In genomic region chr10:100349087-100349486, GRCh38 we compare ENCODE assay signal across 8 cellular contexts. TPM values are rescaled to one million over a fixed set of nuclear protein-coding genes. Genes with fewer than 3 reads are reported as not detected.
A peak's percentile ranks its signal among the peaks of the same experiment; 100 is the strongest.
DNase-seq lines count a peak whose midpoint lies in the region; ATAC-seq and TF ChIP-seq lines count a peak whose summit lies in the region.

No MANE protein-coding gene starts in this region.

- TF ChIP-seq CTCF in tibial nerve (IDR thresholded peaks at IDR 0.05), result no peak

- peak overlapping the region; percentile 88 for H3K4me3 ChIP-seq in iPS-18a (ENCODE audit: low read length)
- H3K4me3 ChIP-seq in tibial nerve, result peak overlapping the region in 2 of 4 donors; percentile 68 to 91

- H3K4me1 ChIP-seq in iPS-18a (ENCODE audit: control insufficient read depth, low read depth, low read length), result peaks cover 40% of the 10 kb centered on the region
- peaks cover 0 to 63% (median 4%) of the 10 kb centered on the region in 4 donors for H3K4me1 ChIP-seq in tibial nerve

- H3K4me3 Mint-ChIP-seq in activated naive CD4-positive, alpha-beta T cell treated with anti-CD3 and anti-CD28 coated beads, Interleukin-2, amount 10 ng/mL, durations not matched to agents 7 days and 5 days, result peak overlapping the region; percentile 99

- no peaks in the 10 kb centered on the region for H3K9me3 Mint-ChIP-seq in activated naive CD4-positive, alpha-beta T cell treated with anti-CD3 and anti-CD28 coated beads, Interleukin-2, amount 10 ng/mL, durations not matched to agents 7 days and 5 days
- no peaks in the 10 kb centered on the region for H3K9me3 Mint-ChIP-seq in activated naive CD4-positive, alpha-beta T cell treated with anti-CD3 and anti-CD28 coated beads, Interleukin-2, amount 50 U/mL, for 72 hours

- peaks cover 77% of the 10 kb centered on the region for H3K4me1 Mint-ChIP-seq in activated naive CD4-positive, alpha-beta T cell treated with anti-CD3 and anti-CD28 coated beads, Interleukin-2, amount 10 ng/mL, durations not matched to agents 7 days and 5 days

- H3K36me3 ChIP-seq in iPS-18a (ENCODE audit: control insufficient read depth, low read depth, low read length) (peaks cover 59% of the 10 kb centered on the region), tibial nerve (peaks cover 0 to 32% (median 0%) of the 10 kb centered on the region in 3 donors)

- 48 to 56% methylated on average over 5 of the region's 5 CpGs for WGBS in tibial nerve, 2 donors

- TF ChIP-seq EP300 in tibial nerve (IDR thresholded peaks at IDR 0.05), result no peak

- no peaks in the 10 kb centered on the region for H3K27me3 ChIP-seq in iPS-18a (ENCODE audit: control insufficient read depth, insufficient read depth, low read length)
- H3K27me3 ChIP-seq in tibial nerve, result peaks cover 0 to 4% of the 10 kb centered on the region in 2 donors

- peaks cover 66% of the 10 kb centered on the region for H3K36me3 Mint-ChIP-seq in activated naive CD4-positive, alpha-beta T cell treated with anti-CD3 and anti-CD28 coated beads, Interleukin-2, amount 10 ng/mL, durations not matched to agents 7 days and 5 days
- peaks cover 55 to 78% of the 10 kb centered on the region in 2 donors for H3K36me3 Mint-ChIP-seq in activated naive CD4-positive, alpha-beta T cell treated with anti-CD3 and anti-CD28 coated beads, Interleukin-2, amount 50 U/mL, for 72 hours

- H3K27ac Mint-ChIP-seq in activated naive CD4-positive, alpha-beta T cell treated with anti-CD3 and anti-CD28 coated beads, Interleukin-2, amount 10 ng/mL, durations not matched to agents 7 days and 5 days, result peak overlapping the region; percentile 67
- H3K27ac Mint-ChIP-seq in activated naive CD4-positive, alpha-beta T cell treated with anti-CD3 and anti-CD28 coated beads, Interleukin-2, amount 50 U/mL, for 72 hours, result peak overlapping the region; percentile 22 to 24

- TF ChIP-seq POLR2A in tibial nerve (IDR thresholded peaks at IDR 0.05), result no peak

- no peak overlapping the region for H3K27ac ChIP-seq in iPS-18a (ENCODE audit: low read length)
- peak overlapping the region in 3 of 4 donors; percentile 38 to 96 (median 92) for H3K27ac ChIP-seq in tibial nerve

- no peak for ATAC-seq in activated naive CD4-positive, alpha-beta T cell treated with anti-CD3 and anti-CD28 coated beads, Interleukin-2, amount 50 U/mL, for 72 hours
- no peak for ATAC-seq in GM19452 (IDR thresholded peaks at IDR 0.05; ENCODE audit: unreplicated experiment)

- no peak overlapping the region for H3K9ac ChIP-seq in iPS-18a (ENCODE audit: low read length)

- CTCF ChIA-PET in activated naive CD4-positive, alpha-beta T cell treated with anti-CD3 and anti-CD28 coated beads, Interleukin-2, amount 10 ng/mL, durations not matched to agents 7 days and 5 days (lab: Charles Lee), result interaction anchor here (0.6 to 16.8 kb wide), 10 partner anchors 10 to 258 kb away, joined by 3 to 218 read pairs (median 4); no protein-coding TSS in a partner anchor

- no peak for DNase-seq in activated naive CD4-positive, alpha-beta T cell treated with anti-CD3 and anti-CD28 coated beads, Interleukin-2, amount 10 ng/mL, durations not matched to agents 7 days and 5 days
- DNase-seq in activated naive CD4-positive, alpha-beta T cell treated with Interleukin-2 at 50 U/mL for 16 hours, result no peak
- DNase-seq in activated naive CD4-positive, alpha-beta T cell treated with anti-CD3 and anti-CD28 coated beads, Interleukin-2, amount 50 U/mL, for 72 hours (ENCODE audit: low spot score in 2 of 2), result no peak
- DNase-seq in tibial nerve (ENCODE audit: low spot score in 2 of 2) (no peak), NCI-H510A (lab: John Stamatoyannopoulos, UW) (no peak), SIG-M5 (lab: John Stamatoyannopoulos, UW) (no peak)

- H3K9me3 ChIP-seq in iPS-18a (ENCODE audit: control insufficient read depth, low read depth, low read length) (no peaks in the 10 kb centered on the region), tibial nerve (no peaks in the 10 kb centered on the region)

- H3K27me3 Mint-ChIP-seq in activated naive CD4-positive, alpha-beta T cell treated with anti-CD3 and anti-CD28 coated beads, Interleukin-2, amount 10 ng/mL, durations not matched to agents 7 days and 5 days, result no peaks in the 10 kb centered on the region

RNA-seq across cellular contexts. Expression of gene SCD, which starts 2.1 kb away (rescaled TPM):
- 100 to 1,000 TPM in 1 of 2 donors, 10 to 100 TPM in 1; 67.5 to 185 TPM for total RNA-seq in activated naive CD4-positive, alpha-beta T cell treated with anti-CD3 and anti-CD28 coated beads, Interleukin-2, amount 50 U/mL, for 72 hours
- 100 to 1,000 TPM; 118 to 500 (median 249) TPM for total RNA-seq in tibial nerve

RNA-seq across cellular contexts. Expression of gene PKD2L1, which starts 19.1 kb away (rescaled TPM):
- under 1 TPM in 1 of 2 donors, not detected in 1; 0.10 TPM for total RNA-seq in activated naive CD4-positive, alpha-beta T cell treated with anti-CD3 and anti-CD28 coated beads, Interleukin-2, amount 50 U/mL, for 72 hours
- under 1 TPM in 1 of 4 donors, not detected in 3; 0.42 TPM for total RNA-seq in tibial nerve
